ENCODE assay signal across 9 cellular contexts in genomic region chr14:81903477-81903876, GRCh38.
"Had no signal": no experiment of that assay in that cellular context is flagged by ENCODE, and none has a peak within 500 bp of the region (broad histone marks: within the 10 kb centered on the region; RNA-seq: fewer than 3 reads in every experiment).

No MANE protein-coding gene starts in this region.

- H3K4me3 ChIP-seq: GM23248, GM23338, HAP-1 had no signal

- ATAC-seq: GM23338, HCT116 had no signal

- H3K27ac ChIP-seq: GM23248 had no signal

- DNase-seq: GM23248, GOT3, H7, H9, HCEC 1CT, HFFc6 had no signal

- H3K36me3 ChIP-seq: HAP-1 had no signal

- H3K9me3 ChIP-seq: HAP-1 had no signal

- H2AFZ ChIP-seq: GM23248, GM23338 had no signal

- H3K4me1 ChIP-seq: HAP-1 had no signal

- H3K4me2 ChIP-seq: GM23338 had no signal

- H3K9ac ChIP-seq: GM23248 had no signal
